ENCODE assay signal across 8 cellular contexts in the genomic region with DNA sequence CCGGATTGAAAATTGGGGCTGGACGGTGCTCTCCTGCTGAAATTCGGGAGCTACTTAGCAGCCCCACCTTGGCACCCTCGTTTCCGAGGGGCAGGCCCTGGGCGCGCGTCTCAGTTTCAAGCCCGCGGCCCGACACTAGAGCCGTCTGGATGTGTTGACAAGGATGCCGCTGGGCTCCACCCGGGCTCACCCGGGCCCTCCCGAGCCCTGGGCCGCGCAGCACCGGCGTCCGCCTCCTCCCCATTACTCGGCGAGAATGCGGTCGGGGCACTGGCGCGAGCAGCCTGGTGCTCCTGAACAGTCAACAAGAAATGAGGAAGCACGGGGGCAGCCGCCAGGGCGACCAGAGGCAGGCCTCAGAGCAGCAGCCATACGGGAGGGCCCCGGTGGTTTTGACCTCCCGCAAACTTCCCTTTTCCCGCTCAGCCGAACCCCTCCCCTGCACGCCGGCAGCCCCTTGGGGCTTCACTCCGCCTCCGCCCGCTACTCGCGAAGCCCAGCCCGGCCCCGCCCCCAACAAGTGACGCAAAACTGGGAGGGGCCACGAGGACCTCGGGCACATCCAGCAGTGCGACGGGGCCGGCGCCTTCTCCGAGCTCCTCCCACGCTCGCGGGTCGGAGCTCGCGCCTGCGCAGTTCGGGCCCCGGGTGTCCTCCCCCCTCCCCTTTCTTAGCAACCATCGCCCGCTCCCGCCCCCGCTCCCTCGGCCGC. TPM values are rescaled to one million over a fixed set of nuclear protein-coding genes. Genes with fewer than 3 reads are reported as not detected.
DNase-seq lines count a peak whose midpoint lies in the region; ATAC-seq and TF ChIP-seq lines count a peak whose summit lies in the region.

No MANE protein-coding gene starts in this region.

- H3K9me3 Mint-ChIP-seq in T-helper 1 cell treated with Interleukin-12 subunit alpha and Interleukin-12 subunit beta and Interleukin-4 antibody, amounts not matched to agents 30 μg/mL and 1 μg/mL, for 36 hours, result peaks cover 24% of the 10 kb centered on the region

- H3K27me3 ChIP-seq in right cardiac atrium (ENCODE audit: control insufficient read depth, insufficient read depth), result no peaks in the 10 kb centered on the region
- no peaks in the 10 kb centered on the region for H3K27me3 ChIP-seq in uterus

- no peaks in the 10 kb centered on the region for H3K36me3 ChIP-seq in uterus

- H3K27me3 Mint-ChIP-seq in T-helper 1 cell treated with Interleukin-12 subunit alpha and Interleukin-12 subunit beta and Interleukin-4 antibody, amounts not matched to agents 30 μg/mL and 1 μg/mL, for 36 hours (ENCODE audit: low read depth), result peaks cover 2% of the 10 kb centered on the region

- H3K27ac Mint-ChIP-seq in T-helper 1 cell treated with Interleukin-12 subunit alpha and Interleukin-12 subunit beta and Interleukin-4 antibody, amounts not matched to agents 30 μg/mL and 1 μg/mL, for 36 hours, result peak overlapping the region; percentile 90

- H3K9me3 ChIP-seq in right cardiac atrium (ENCODE audit: control insufficient read depth, low read length), result no peaks in the 10 kb centered on the region
- H3K9me3 ChIP-seq in uterus, result no peaks in the 10 kb centered on the region

- intact Hi-C loops in right cardiac atrium (cut with DNase I), result loop anchor here (5.0 to 10.0 kb wide), 3 partner anchors 43 to 74 kb away; no protein-coding TSS in a partner anchor
- intact Hi-C loops in uterus (cut with DNase I; ENCODE audit: low total_unique reads), result loop anchor here (10.0 kb wide), 1 partner anchor 364 kb away; no protein-coding TSS in a partner anchor

- TF ChIP-seq POLR2A in GM15510 (IDR thresholded peaks at IDR 0.05; ENCODE audit: borderline replicate concordance, extremely low read depth, insufficient read length) (peak; percentile 85), uterus (IDR thresholded peaks at IDR 0.05) (peak; percentile 98)

- no peaks in the 10 kb centered on the region for H3K4me1 ChIP-seq in right cardiac atrium (ENCODE audit: control insufficient read depth, insufficient read depth, low read length)
- no peaks in the 10 kb centered on the region for H3K4me1 ChIP-seq in uterus

- H3K27ac ChIP-seq in angular gyrus (ENCODE audit: low read depth, low read length) (peak overlapping the region; percentile 96), right cardiac atrium (ENCODE audit: low read length) (peak overlapping the region; percentile 90), uterus (peak overlapping the region; percentile 94 to 97)

- H3K4me1 Mint-ChIP-seq in T-helper 1 cell treated with Interleukin-12 subunit alpha and Interleukin-12 subunit beta and Interleukin-4 antibody, amounts not matched to agents 30 μg/mL and 1 μg/mL, for 36 hours (ENCODE audit: low read depth), result peaks cover 58% of the 10 kb centered on the region

- DNase-seq in NCI-H1694 (lab: John Stamatoyannopoulos, UW), result peak; percentile 94
- peak; percentile 99 to 100 (median 100) for DNase-seq in right cardiac atrium
- peak; percentile 90 for DNase-seq in pulmonary artery endothelial cell (ENCODE audit: low read depth, low spot score)
- peak; percentile 99 for DNase-seq in uterus

- peak overlapping the region; percentile 74 for H3K4me3 Mint-ChIP-seq in T-helper 1 cell treated with Interleukin-12 subunit alpha and Interleukin-12 subunit beta and Interleukin-4 antibody, amounts not matched to agents 30 μg/mL and 1 μg/mL, for 36 hours

- ATAC-seq in HG02884 (IDR thresholded peaks at IDR 0.05; ENCODE audit: unreplicated experiment), result peak; percentile 76
- ATAC-seq in right cardiac atrium, result peak; percentile 98 to 99

- peak overlapping the region; percentile 95 for H3K4me3 ChIP-seq in right cardiac atrium (ENCODE audit: low read length)
- peak overlapping the region; percentile 60 to 90 for H3K4me3 ChIP-seq in uterus

- H3K36me3 Mint-ChIP-seq in T-helper 1 cell treated with Interleukin-12 subunit alpha and Interleukin-12 subunit beta and Interleukin-4 antibody, amounts not matched to agents 30 μg/mL and 1 μg/mL, for 36 hours (ENCODE audit: low read depth), result peaks cover 52% of the 10 kb centered on the region

- peak in 3 of 4 experiments; percentile 2 to 30 (median 17) for TF ChIP-seq CTCF in uterus (IDR thresholded peaks at IDR 0.05)

- under 1% methylated on average over 67 of the region's 67 CpGs for WGBS in right cardiac atrium

RNA-seq across cellular contexts. Expression of a gene that starts 0.4 kb away (rescaled TPM):
- total RNA-seq in right cardiac atrium (10 to 100 TPM; 47.2 to 58.4 (median 50.1) TPM), pulmonary artery endothelial cell (400 and 409 TPM in 2 replicates), uterus (100 to 1,000 TPM in 1 of 4 donors, 10 to 100 TPM in 3; 38.2 to 128 (median 42.6) TPM)
- polyA plus RNA-seq in right cardiac atrium, result 39.6 TPM

Comparison
In these comparisons a context has a peak if more than half of its experiments do, and no peak if none do; other contexts are left out.
1. Peak in every context shown above with its lines: DNase-seq, ATAC-seq, H3K4me3 ChIP-seq and H3K27ac ChIP-seq.